In the genomic region with DNA sequence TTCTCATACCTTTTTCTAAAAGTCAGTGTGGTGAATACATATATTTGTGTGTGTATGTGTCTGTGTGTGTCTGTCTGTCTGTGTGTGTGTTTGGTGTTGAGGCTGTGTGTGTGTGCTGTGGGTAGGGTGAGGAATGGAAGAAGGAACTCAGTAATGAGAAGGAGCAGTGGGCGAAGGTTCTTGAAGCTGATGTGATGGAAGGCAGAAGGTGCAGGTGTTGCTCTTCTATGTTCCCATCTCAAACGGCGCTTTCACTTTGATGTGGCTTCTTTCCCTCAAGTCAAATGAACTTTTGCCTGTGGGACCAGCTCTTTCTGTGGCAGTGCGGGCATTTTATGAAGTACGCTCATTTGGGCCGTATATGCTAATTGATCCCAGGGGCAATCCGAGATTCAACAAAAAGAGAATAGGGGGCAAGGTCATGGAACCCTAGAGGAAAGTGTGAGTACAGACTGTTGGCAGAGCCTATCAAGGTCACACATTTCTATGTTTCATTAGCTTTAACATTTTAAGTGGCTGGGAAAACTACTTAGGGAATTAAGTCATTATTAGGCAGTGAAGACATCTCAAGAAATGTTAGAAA, we compare ENCODE assay signal across 24 cellular contexts. TPM values are rescaled to one million over a fixed set of nuclear protein-coding genes. Genes with fewer than 3 reads are reported as not detected.
DNase-seq lines count a peak whose midpoint lies in the region; ATAC-seq and TF ChIP-seq lines count a peak whose summit lies in the region.
"Had no signal": no experiment of that assay in that cellular context is flagged by ENCODE, and none has a peak within 500 bp of the region (broad histone marks: within the 10 kb centered on the region; RNA-seq: fewer than 3 reads in every experiment).

No MANE protein-coding gene starts in this region.

- no peak for TF ChIP-seq EP300 in stomach (IDR thresholded peaks at IDR 0.05)

- no peak for TF ChIP-seq POLR2A in stomach (IDR thresholded peaks at IDR 0.05)

- peaks cover 24% of the 10 kb centered on the region for H3K36me3 Mint-ChIP-seq in activated naive CD4-positive, alpha-beta T cell treated with anti-CD3 and anti-CD28 coated beads for 36 hours (ENCODE audit: low read depth)

- H3K4me1 ChIP-seq in DND-41 (ENCODE audit: insufficient read depth, low read length) (peaks cover 32% of the 10 kb centered on the region), stomach (peaks cover 0 to 20% (median 3%) of the 10 kb centered on the region in 4 donors)
- H3K4me1 ChIP-seq: left lung had no signal

- H3K4me2 ChIP-seq in DND-41 (ENCODE audit: insufficient read depth, low read length) = peak overlapping the region; percentile 41

- no peak overlapping the region for H2AFZ ChIP-seq in DND-41 (ENCODE audit: low read depth, low read length)

- DNase-seq in DND-41 = peak; percentile 67
- peak; percentile 10 for DNase-seq in kidney tubule cell (ENCODE audit: low spot score)
- DNase-seq in activated naive CD4-positive, alpha-beta T cell treated with anti-CD3 and anti-CD28 coated beads for 36 hours = no peak
- no peak for DNase-seq in stomach
- no peak for DNase-seq in NCI-H2107 (lab: John Stamatoyannopoulos, UW)
- DNase-seq: ACHN, adrenal gland, dermis blood vessel endothelial cell, foreskin melanocyte, left lung, mucosa of descending colon, NCI-H2081, NCI-H510A treated with DMSO at 0.1 percent for 48 hours, spleen, tibial artery had no signal

- WGBS in stomach, 5 donors = 86 to 91% (median 89%) methylated on average over 7 of the region's 7 CpGs

- TF ChIP-seq CTCF in DND-41 (IDR thresholded peaks at IDR 0.05; ENCODE audit: borderline replicate concordance, extremely low read depth, low read length, poor library complexity, severe bottlenecking) (no peak), stomach (IDR thresholded peaks at IDR 0.05) (no peak)

- peaks cover 10% of the 10 kb centered on the region for H3K4me1 Mint-ChIP-seq in activated naive CD4-positive, alpha-beta T cell treated with anti-CD3 and anti-CD28 coated beads for 36 hours (ENCODE audit: low read depth)

- H3K36me3 ChIP-seq in DND-41 (ENCODE audit: insufficient read depth, low read length) = peaks cover 32% of the 10 kb centered on the region
- peaks cover 0 to 44% (median 35%) of the 10 kb centered on the region in 4 donors for H3K36me3 ChIP-seq in stomach
- H3K36me3 ChIP-seq: adrenal gland, neutrophil had no signal

- H3K9me3 ChIP-seq in DND-41 (ENCODE audit: insufficient read depth, low read length, severe bottlenecking) = peaks cover 4% of the 10 kb centered on the region
- H3K9me3 ChIP-seq in stomach = peaks cover 0 to 17% (median 4%) of the 10 kb centered on the region in 4 donors
- H3K9me3 ChIP-seq: mucosa of descending colon, neutrophil had no signal

- H3K27ac ChIP-seq in DND-41 (ENCODE audit: low read length) = peak overlapping the region; percentile 13
- H3K27ac ChIP-seq in stomach = no peak overlapping the region
- H3K27ac ChIP-seq: adrenal gland, C4-2B, epithelial cell of prostate, left lung, neutrophil, tibial artery had no signal

- no peak overlapping the region for H3K27ac Mint-ChIP-seq in activated naive CD4-positive, alpha-beta T cell treated with anti-CD3 and anti-CD28 coated beads for 36 hours
- H3K27ac Mint-ChIP-seq: activated T-helper 17 cell treated with anti-CD3 and anti-CD28 coated beads, Interleukin-2, amount 50 U/mL, for 72 hours; WTC11 had no signal

- peaks cover 4% of the 10 kb centered on the region for H3K9me3 Mint-ChIP-seq in activated naive CD4-positive, alpha-beta T cell treated with anti-CD3 and anti-CD28 coated beads for 36 hours
- H3K9me3 Mint-ChIP-seq: activated T-helper 17 cell treated with anti-CD3 and anti-CD28 coated beads, Interleukin-2, amount 50 U/mL, for 72 hours had no signal

- no peak overlapping the region for H3K4me3 ChIP-seq in DND-41 (ENCODE audit: low read depth in 1 of 2, low read length in 2 of 2)
- H3K4me3 ChIP-seq in stomach = no peak overlapping the region
- H3K4me3 ChIP-seq: adrenal gland, left lung, mucosa of descending colon, spleen, tibial artery had no signal

- CTCF ChIA-PET in activated naive CD4-positive, alpha-beta T cell treated with anti-CD3 and anti-CD28 coated beads for 36 hours (lab: Charles Lee) = no interaction called here

- no peaks in the 10 kb centered on the region for H3K27me3 Mint-ChIP-seq in activated naive CD4-positive, alpha-beta T cell treated with anti-CD3 and anti-CD28 coated beads for 36 hours (ENCODE audit: low read depth)
- H3K27me3 Mint-ChIP-seq: activated T-helper 17 cell treated with anti-CD3 and anti-CD28 coated beads, Interleukin-2, amount 50 U/mL, for 72 hours had no signal

- no peak overlapping the region for H3K4me3 Mint-ChIP-seq in activated naive CD4-positive, alpha-beta T cell treated with anti-CD3 and anti-CD28 coated beads for 36 hours
- H3K4me3 Mint-ChIP-seq: activated T-helper 17 cell treated with anti-CD3 and anti-CD28 coated beads, Interleukin-2, amount 50 U/mL, for 72 hours; WTC11 had no signal

- intact Hi-C loops in activated naive CD4-positive, alpha-beta T cell treated with anti-CD3 and anti-CD28 coated beads for 36 hours (cut with micrococcal nuclease) = no loop called here
- intact Hi-C loops in stomach (cut with DNase I; ENCODE audit: low total_unique reads) = no loop called here

- no peaks in the 10 kb centered on the region for H4K20me1 ChIP-seq in DND-41 (ENCODE audit: insufficient read depth, low read length)

- H3K27me3 ChIP-seq in DND-41 (ENCODE audit: insufficient read depth, low read length, poor library complexity) (no peaks in the 10 kb centered on the region), stomach (no peaks in the 10 kb centered on the region)
- H3K27me3 ChIP-seq: adrenal gland, left lung, neutrophil, spleen, tibial artery had no signal

- no peak overlapping the region for H3K9ac ChIP-seq in DND-41 (ENCODE audit: low read depth, low read length)

- peak; percentile 80 for ATAC-seq in DND-41 (ENCODE audit: insufficient read depth, low read depth)
- peak; percentile 68 for ATAC-seq in GM21529 (IDR thresholded peaks at IDR 0.05; ENCODE audit: unreplicated experiment)
- ATAC-seq in HG03460 (IDR thresholded peaks at IDR 0.05; ENCODE audit: unreplicated experiment) = peak; percentile 48
- ATAC-seq in HG02938 (IDR thresholded peaks at IDR 0.05; ENCODE audit: unreplicated experiment) = no peak
- ATAC-seq: activated T-helper 17 cell treated with anti-CD3 and anti-CD28 coated beads, Interleukin-2, amount 50 U/mL, for 72 hours; left lung; mucosa of descending colon; Right ventricle myocardium inferior; WTC11 had no signal

- peaks cover 30% of the 10 kb centered on the region for H3K79me2 ChIP-seq in DND-41 (ENCODE audit: insufficient read depth, low read length)

RNA-seq across cellular contexts. Expression of a gene that starts 15.2 kb away (rescaled TPM):
- total RNA-seq in activated naive CD4-positive, alpha-beta T cell treated with anti-CD3 and anti-CD28 coated beads for 36 hours = 10 to 100 TPM in 1 of 2 experiments, 1 to 10 TPM in 1; 9.9 to 11.1 TPM
- 10 to 100 TPM in 4 of 5 donors, 1 to 10 TPM in 1; 2.6 to 82.9 (median 23.6) TPM for total RNA-seq in stomach
- 10 to 100 TPM in 1 of 3 donors, 1 to 10 TPM in 2; 8.3 to 16.3 (median 8.8) TPM for polyA plus RNA-seq in stomach

RNA-seq across cellular contexts. Expression of a gene that starts 15.3 kb away (rescaled TPM):
- 1 to 10 TPM; 2.1 to 3.7 TPM for total RNA-seq in activated naive CD4-positive, alpha-beta T cell treated with anti-CD3 and anti-CD28 coated beads for 36 hours
- total RNA-seq in stomach = 10 to 100 TPM in 2 of 5 donors, 1 to 10 TPM in 1, under 1 TPM in 1, not detected in 1; 0.58 to 48.2 (median 7.6) TPM
- 1 to 10 TPM; 1.6 to 2.2 (median 1.7) TPM for polyA plus RNA-seq in stomach

RNA-seq across cellular contexts. Expression of a gene that starts 31.7 kb away (rescaled TPM):
- total RNA-seq in activated naive CD4-positive, alpha-beta T cell treated with anti-CD3 and anti-CD28 coated beads for 36 hours = 10 to 100 TPM; 52.0 to 54.0 TPM
- 100 to 1,000 TPM in 3 of 5 donors, 10 to 100 TPM in 2; 42.9 to 348 (median 105) TPM for total RNA-seq in stomach
- 10 to 100 TPM; 36.7 to 61.2 (median 51.5) TPM for polyA plus RNA-seq in stomach

RNA-seq across cellular contexts. Expression of a gene that starts 40.5 kb away (rescaled TPM):
- 10 to 100 TPM; 20.8 to 23.0 TPM for total RNA-seq in activated naive CD4-positive, alpha-beta T cell treated with anti-CD3 and anti-CD28 coated beads for 36 hours
- total RNA-seq in stomach = 10 to 100 TPM in 3 of 5 donors, 1 to 10 TPM in 1, not detected in 1; 8.9 to 50.7 (median 11.9) TPM
- polyA plus RNA-seq in stomach = 10 to 100 TPM in 2 of 3 donors, 1 to 10 TPM in 1; 8.6 to 12.2 (median 10.4) TPM

Comparison
In these comparisons a context has a peak if more than half of its experiments do, and no peak if none do; other contexts are left out.
1. DNase-seq: peak in DND-41 (single experiment) and kidney tubule cell (single experiment); none in activated naive CD4-positive, alpha-beta T cell treated with anti-CD3 and anti-CD28 coated beads for 36 hours (single experiment), stomach (single experiment) and NCI-H2107 (single experiment).